Comparison of ENCODE assay signal across 7 cellular contexts in genomic region chr11:28107726-28108618, GRCh38. TPM values are rescaled to one million over a fixed set of nuclear protein-coding genes. Genes with fewer than 3 reads are reported as not detected.
DNase-seq lines count a peak whose midpoint lies in the region; ATAC-seq, FAIRE-seq and TF ChIP-seq lines count a peak whose summit lies in the region.

TSS of gene KIF18A (minus strand) at chr11:28108156. CDS start at chr11:28097947, 10,209 bp downstream.
TSS of gene METTL15 (plus strand) at chr11:28108388. CDS start at chr11:28113335, 4,947 bp downstream.

- H3K79me2 ChIP-seq in hepatocyte = peaks cover 70% of the 10 kb centered on the region

- no peaks in the 10 kb centered on the region for H3K9me2 ChIP-seq in hepatocyte (replicated peaks; ENCODE audit: insufficient read depth)

- H3K9me3 ChIP-seq in hepatocyte (ENCODE audit: low read depth) = no peaks in the 10 kb centered on the region

- H3K4me2 ChIP-seq in hepatocyte = peak within 1 kb of the TSS; percentile 85

- peak; percentile 74 for DNase-seq in GM18507 (ENCODE audit: extremely low spot score, insufficient read length, low read depth)
- peak; percentile 96 for DNase-seq in NCI-H2029 treated with DMSO at 0.1 percent for 48 hours (lab: John Stamatoyannopoulos, UW)
- peak; percentile 96 for DNase-seq in T-helper 9 cell
- DNase-seq in astrocyte of the hippocampus (ENCODE audit: low read depth, low spot score) = peak; percentile 100
- DNase-seq in hepatocyte (ENCODE audit: low spot score) = peak; percentile 100
- peak; percentile 99 for DNase-seq in retina

- H3K36me3 ChIP-seq in hepatocyte (replicated peaks; ENCODE audit: insufficient read depth, low read depth) = no peaks in the 10 kb centered on the region

- peak; percentile 99 for FAIRE-seq in GM18507 (lab: Jason Lieb, UNC)

- peak within 1 kb of the TSS; percentile 53 for H2AFZ ChIP-seq in hepatocyte

- no peak for TF ChIP-seq CTCF in hepatocyte (IDR thresholded peaks at IDR 0.05; ENCODE audit: poor library complexity)

- no peaks in the 10 kb centered on the region for H3K27me3 ChIP-seq in hepatocyte

- peak within 1 kb of the TSS; percentile 54 for H3K4me3 ChIP-seq in hepatocyte

- H4K20me1 ChIP-seq in hepatocyte (ENCODE audit: insufficient read depth, poor library complexity, severe bottlenecking) = no peaks in the 10 kb centered on the region

- peaks cover 21% of the 10 kb centered on the region for H3K4me1 ChIP-seq in hepatocyte (ENCODE audit: insufficient read depth)

- ATAC-seq in HG02981 (IDR thresholded peaks at IDR 0.05; ENCODE audit: unreplicated experiment) = peak; percentile 86

- peak within 1 kb of the TSS; percentile 92 for H3K27ac ChIP-seq in hepatocyte

- WGBS in hepatocyte (ENCODE audit: low lambda C conversion rate, missing lambda C conversion rate) = under 1% methylated on average over 38 of the region's 38 CpGs

RNA-seq across cellular contexts. Expression of gene KIF18A, which starts in this region (rescaled TPM):
- total RNA-seq in hepatocyte = 6.3 and 7.1 TPM in 2 replicates
- 3.2 and 5.4 TPM in 2 replicates for polyA plus RNA-seq in hepatocyte

RNA-seq across cellular contexts. Expression of gene METTL15, which starts in this region (rescaled TPM):
- total RNA-seq in hepatocyte = 20.3 and 23.2 TPM in 2 replicates
- polyA plus RNA-seq in hepatocyte = 9.3 and 10.6 TPM in 2 replicates

Comparison
In these comparisons a context has a peak if more than half of its experiments do, and no peak if none do; other contexts are left out.
1. Peak in every context shown above with its lines: DNase-seq, ATAC-seq, H3K4me3 ChIP-seq and H3K27ac ChIP-seq.